Comparison of ENCODE assay signal across 1 cellular context in genomic region chr2:32012872-32013271, GRCh38.
TF ChIP-seq lines count a peak whose summit lies in the region.

No MANE protein-coding gene starts in this region.

TF ChIP-seq in GM23338, 12 proteins besides CTCF, POLR2A, EP300 and RAD21 (continued from another document):
- TF ChIP-seq ZNF462 (CRISPR knock-in tag; IDR thresholded peaks at IDR 0.05) (no peak), JUNB (IDR thresholded peaks at IDR 0.05; ENCODE audit: unreplicated experiment) (no peak), REST (IDR thresholded peaks at IDR 0.05; ENCODE audit: unreplicated experiment) (no peak), EZH2 (IDR thresholded peaks at IDR 0.05; ENCODE audit: low read depth, unreplicated experiment) (no peak), POLR2AphosphoS5 (IDR thresholded peaks at IDR 0.05; ENCODE audit: low read depth) (no peak), ZNF114 (CRISPR knock-in tag; IDR thresholded peaks at IDR 0.05) (no peak), ZNF331 (CRISPR knock-in tag; IDR thresholded peaks at IDR 0.05; ENCODE audit: low read depth) (no peak), ETS1 (IDR thresholded peaks at IDR 0.05) (no peak)
TF ChIP-seq in GM23338: peak in this region for 0.
